In genomic region chr17:10785295-10785694, GRCh38 we compare ENCODE assay signal across 1 cellular context.
TF ChIP-seq lines count a peak whose summit lies in the region.

No MANE protein-coding gene starts in this region.

TF ChIP-seq in H1, 55 proteins besides CTCF, POLR2A, EP300 and RAD21:
- no peak for TF ChIP-seq BCL11A (IDR thresholded peaks at IDR 0.05; ENCODE audit: low read depth in 2 of 2, low read length in 2 of 2)
